12 cellular contexts compared by ENCODE assay signal in genomic region chr12:131229426-131230339, GRCh38.
DNase-seq lines count a peak whose midpoint lies in the region; ATAC-seq and TF ChIP-seq lines count a peak whose summit lies in the region.
"Had no signal": no experiment of that assay in that cellular context is flagged by ENCODE, and none has a peak within 500 bp of the region (broad histone marks: within the 10 kb centered on the region; RNA-seq: fewer than 3 reads in every experiment).

No MANE protein-coding gene starts in this region.

- TF ChIP-seq CTCF in GM23338 (conservative IDR thresholded peaks at IDR 0.05; ENCODE audit: low read depth in 2 of 2) (peak in 1 of 2 experiments; percentile 7; a peak in 1 of 4 replicates), RWPE1 (conservative IDR thresholded peaks at IDR 0.05; ENCODE audit: low read depth) (no peak)

- H3F3A ChIP-seq in GM23338 (replicated peaks; ENCODE audit: low read depth), result no peaks in the 10 kb centered on the region

- no peaks in the 10 kb centered on the region for H3K36me3 ChIP-seq in GM23338 (ENCODE audit: insufficient read depth)
- H3K36me3 ChIP-seq: cardiac muscle cell had no signal

- no peaks in the 10 kb centered on the region for H4K20me1 ChIP-seq in GM23338 (replicated peaks; ENCODE audit: insufficient read depth)

- ATAC-seq in GM23338 (peak; percentile 75), left ventricle myocardium superior (peak; percentile 80), GM18907 (IDR thresholded peaks at IDR 0.05; ENCODE audit: unreplicated experiment) (no peak), HG03442 (IDR thresholded peaks at IDR 0.05; ENCODE audit: unreplicated experiment) (no peak)
- ATAC-seq: activated T-helper 17 cell treated with anti-CD3 and anti-CD28 coated beads, Interleukin-2, amount 50 U/mL, for 72 hours had no signal

- peak overlapping the region; percentile 93 for H2AFZ ChIP-seq in GM23338

- H3K4me3 ChIP-seq in GM23338, result no peak overlapping the region
- H3K4me3 ChIP-seq: cardiac muscle cell had no signal

- peak overlapping the region; percentile 94 for H3K27ac Mint-ChIP-seq in GM23338
- H3K27ac Mint-ChIP-seq: activated T-helper 17 cell treated with anti-CD3 and anti-CD28 coated beads, Interleukin-2, amount 50 U/mL, for 72 hours had no signal

- H3K79me2 ChIP-seq in GM23338 (replicated peaks; ENCODE audit: insufficient read depth), result no peaks in the 10 kb centered on the region

- no peaks in the 10 kb centered on the region for H3K27me3 ChIP-seq in GM23338 (ENCODE audit: insufficient read depth)
- H3K27me3 ChIP-seq: cardiac muscle cell had no signal

- POLR2A ChIA-PET in RWPE1 (lab: Yijun Ruan, JAX; ENCODE audit: low non-redundant PET), result no interaction called here

- H3K4me1 Mint-ChIP-seq in GM23338, result peaks cover 35% of the 10 kb centered on the region
- H3K4me1 Mint-ChIP-seq: activated T-helper 17 cell treated with anti-CD3 and anti-CD28 coated beads, Interleukin-2, amount 50 U/mL, for 72 hours had no signal

- CTCF ChIA-PET in RWPE1 (lab: Yijun Ruan, JAX), result interaction anchor here (0.6 kb wide), 1 partner anchor 314 kb away, joined by 3 read pairs; no protein-coding TSS in a partner anchor

- no peaks in the 10 kb centered on the region for H3K9me2 ChIP-seq in GM23338 (ENCODE audit: insufficient read depth)

- H3K9me3 Mint-ChIP-seq in GM23338, result peaks cover 16% of the 10 kb centered on the region
- H3K9me3 Mint-ChIP-seq: activated T-helper 17 cell treated with anti-CD3 and anti-CD28 coated beads, Interleukin-2, amount 50 U/mL, for 72 hours had no signal

- peaks cover 20% of the 10 kb centered on the region for H3K27me3 Mint-ChIP-seq in GM23338 (ENCODE audit: insufficient read depth, low read depth, poor library complexity)

- H3K4me1 ChIP-seq in GM23338 (ENCODE audit: insufficient read depth), result peaks cover 13% of the 10 kb centered on the region; the same call in 1 of the 2 replicates
- H3K4me1 ChIP-seq: Caco-2 had no signal

- peak; percentile 74 for DNase-seq in GM23338 (ENCODE audit: low spot score)
- no peak for DNase-seq in RWPE1 (ENCODE audit: low spot score)
- peak; percentile 58 for DNase-seq in left ventricle myocardium superior
- peak; percentile 85 for DNase-seq in posterior vena cava (ENCODE audit: low spot score)
- DNase-seq in NCI-H2081 treated with DMSO at 0.1 percent for 48 hours (lab: John Stamatoyannopoulos, UW), result no peak
- DNase-seq in NCI-H1092 (lab: John Stamatoyannopoulos, UW), result no peak
- DNase-seq: Caco-2, NCI-H1092 treated with DMSO at 0.1 percent for 48 hours had no signal

- intact Hi-C loops in left ventricle myocardium superior (cut with micrococcal nuclease) (no loop called here), posterior vena cava (cut with DNase I) (no loop called here)

- peaks cover 6% of the 10 kb centered on the region; the same call in 2 of the 3 replicates for H3K36me3 Mint-ChIP-seq in GM23338 (ENCODE audit: low read depth)

- peak overlapping the region; percentile 58; the same call in 2 of the 3 replicates for H3K4me3 Mint-ChIP-seq in GM23338
- H3K4me3 Mint-ChIP-seq: activated T-helper 17 cell treated with anti-CD3 and anti-CD28 coated beads, Interleukin-2, amount 50 U/mL, for 72 hours had no signal

- peak overlapping the region; percentile 28 for H3K4me2 ChIP-seq in GM23338

- H3K27ac ChIP-seq in GM23338 (ENCODE audit: low read depth) (no peak overlapping the region), RWPE1 (peak overlapping the region; percentile 26)
- H3K27ac ChIP-seq: cardiac muscle cell had no signal

TF ChIP-seq in GM23338, 12 proteins besides CTCF, POLR2A, EP300 and RAD21:
- no peak for TF ChIP-seq EZH2 (IDR thresholded peaks at IDR 0.05; ENCODE audit: low read depth, unreplicated experiment)
- no peak for TF ChIP-seq REST (IDR thresholded peaks at IDR 0.05; ENCODE audit: unreplicated experiment)
- TF ChIP-seq, protein P1, sequence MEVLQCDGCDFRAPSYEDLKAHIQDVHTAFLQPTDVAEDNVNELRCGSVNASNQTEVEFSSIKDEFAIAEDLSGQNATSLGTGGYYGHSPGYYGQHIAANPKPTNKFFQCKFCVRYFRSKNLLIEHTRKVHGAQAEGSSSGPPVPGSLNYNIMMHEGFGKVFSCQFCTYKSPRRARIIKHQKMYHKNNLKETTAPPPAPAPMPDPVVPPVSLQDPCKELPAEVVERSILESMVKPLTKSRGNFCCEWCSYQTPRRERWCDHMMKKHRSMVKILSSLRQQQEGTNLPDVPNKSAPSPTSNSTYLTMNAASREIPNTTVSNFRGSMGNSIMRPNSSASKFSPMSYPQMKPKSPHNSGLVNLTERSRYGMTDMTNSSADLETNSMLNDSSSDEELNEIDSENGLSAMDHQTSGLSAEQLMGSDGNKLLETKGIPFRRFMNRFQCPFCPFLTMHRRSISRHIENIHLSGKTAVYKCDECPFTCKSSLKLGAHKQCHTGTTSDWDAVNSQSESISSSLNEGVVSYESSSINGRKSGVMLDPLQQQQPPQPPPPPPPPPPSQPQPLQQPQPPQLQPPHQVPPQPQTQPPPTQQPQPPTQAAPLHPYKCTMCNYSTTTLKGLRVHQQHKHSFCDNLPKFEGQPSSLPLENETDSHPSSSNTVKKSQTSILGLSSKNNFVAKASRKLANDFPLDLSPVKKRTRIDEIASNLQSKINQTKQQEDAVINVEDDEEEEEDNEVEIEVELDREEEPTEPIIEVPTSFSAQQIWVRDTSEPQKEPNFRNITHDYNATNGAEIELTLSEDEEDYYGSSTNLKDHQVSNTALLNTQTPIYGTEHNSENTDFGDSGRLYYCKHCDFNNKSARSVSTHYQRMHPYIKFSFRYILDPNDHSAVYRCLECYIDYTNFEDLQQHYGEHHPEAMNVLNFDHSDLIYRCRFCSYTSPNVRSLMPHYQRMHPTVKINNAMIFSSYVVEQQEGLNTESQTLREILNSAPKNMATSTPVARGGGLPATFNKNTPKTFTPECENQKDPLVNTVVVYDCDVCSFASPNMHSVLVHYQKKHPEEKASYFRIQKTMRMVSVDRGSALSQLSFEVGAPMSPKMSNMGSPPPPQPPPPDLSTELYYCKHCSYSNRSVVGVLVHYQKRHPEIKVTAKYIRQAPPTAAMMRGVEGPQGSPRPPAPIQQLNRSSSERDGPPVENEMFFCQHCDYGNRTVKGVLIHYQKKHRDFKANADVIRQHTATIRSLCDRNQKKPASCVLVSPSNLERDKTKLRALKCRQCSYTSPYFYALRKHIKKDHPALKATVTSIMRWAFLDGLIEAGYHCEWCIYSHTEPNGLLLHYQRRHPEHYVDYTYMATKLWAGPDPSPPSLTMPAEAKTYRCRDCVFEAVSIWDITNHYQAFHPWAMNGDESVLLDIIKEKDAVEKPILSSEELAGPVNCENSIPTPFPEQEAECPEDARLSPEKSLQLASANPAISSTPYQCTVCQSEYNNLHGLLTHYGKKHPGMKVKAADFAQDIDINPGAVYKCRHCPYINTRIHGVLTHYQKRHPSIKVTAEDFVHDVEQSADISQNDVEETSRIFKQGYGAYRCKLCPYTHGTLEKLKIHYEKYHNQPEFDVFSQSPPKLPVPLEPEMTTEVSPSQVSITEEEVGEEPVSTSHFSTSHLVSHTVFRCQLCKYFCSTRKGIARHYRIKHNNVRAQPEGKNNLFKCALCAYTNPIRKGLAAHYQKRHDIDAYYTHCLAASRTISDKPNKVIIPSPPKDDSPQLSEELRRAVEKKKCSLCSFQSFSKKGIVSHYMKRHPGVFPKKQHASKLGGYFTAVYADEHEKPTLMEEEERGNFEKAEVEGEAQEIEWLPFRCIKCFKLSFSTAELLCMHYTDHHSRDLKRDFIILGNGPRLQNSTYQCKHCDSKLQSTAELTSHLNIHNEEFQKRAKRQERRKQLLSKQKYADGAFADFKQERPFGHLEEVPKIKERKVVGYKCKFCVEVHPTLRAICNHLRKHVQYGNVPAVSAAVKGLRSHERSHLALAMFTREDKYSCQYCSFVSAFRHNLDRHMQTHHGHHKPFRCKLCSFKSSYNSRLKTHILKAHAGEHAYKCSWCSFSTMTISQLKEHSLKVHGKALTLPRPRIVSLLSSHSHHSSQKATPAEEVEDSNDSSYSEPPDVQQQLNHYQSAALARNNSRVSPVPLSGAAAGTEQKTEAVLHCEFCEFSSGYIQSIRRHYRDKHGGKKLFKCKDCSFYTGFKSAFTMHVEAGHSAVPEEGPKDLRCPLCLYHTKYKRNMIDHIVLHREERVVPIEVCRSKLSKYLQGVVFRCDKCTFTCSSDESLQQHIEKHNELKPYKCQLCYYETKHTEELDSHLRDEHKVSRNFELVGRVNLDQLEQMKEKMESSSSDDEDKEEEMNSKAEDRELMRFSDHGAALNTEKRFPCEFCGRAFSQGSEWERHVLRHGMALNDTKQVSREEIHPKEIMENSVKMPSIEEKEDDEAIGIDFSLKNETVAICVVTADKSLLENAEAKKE (CRISPR knock-in tag; IDR thresholded peaks at IDR 0.05), result no peak
- no peak for TF ChIP-seq ZNF331 (CRISPR knock-in tag; IDR thresholded peaks at IDR 0.05; ENCODE audit: low read depth)
- no peak for TF ChIP-seq POLR2AphosphoS5 (IDR thresholded peaks at IDR 0.05; ENCODE audit: low read depth)
- TF ChIP-seq JUNB (IDR thresholded peaks at IDR 0.05; ENCODE audit: unreplicated experiment), result no peak
- TF ChIP-seq ZNF114 (CRISPR knock-in tag; IDR thresholded peaks at IDR 0.05), result no peak
- no peak for TF ChIP-seq NANOG (IDR thresholded peaks at IDR 0.05; ENCODE audit: borderline replicate concordance)
- no peak for TF ChIP-seq EZH2phosphoT487 (IDR thresholded peaks at IDR 0.05; ENCODE audit: unreplicated experiment)

Comparison
In these comparisons a context has a peak if more than half of its experiments do, and no peak if none do; other contexts are left out.
1. ATAC-seq: peak in GM23338 (single experiment) and left ventricle myocardium superior (single experiment); none in GM18907 (single experiment) and HG03442 (single experiment).
2. DNase-seq: peak in GM23338 (single experiment), left ventricle myocardium superior (single experiment) and posterior vena cava (single experiment); none in RWPE1 (single experiment), NCI-H2081 treated with DMSO at 0.1 percent for 48 hours (single experiment) and NCI-H1092 (single experiment).